ENCODE assay signal across 8 cellular contexts in the genomic region with DNA sequence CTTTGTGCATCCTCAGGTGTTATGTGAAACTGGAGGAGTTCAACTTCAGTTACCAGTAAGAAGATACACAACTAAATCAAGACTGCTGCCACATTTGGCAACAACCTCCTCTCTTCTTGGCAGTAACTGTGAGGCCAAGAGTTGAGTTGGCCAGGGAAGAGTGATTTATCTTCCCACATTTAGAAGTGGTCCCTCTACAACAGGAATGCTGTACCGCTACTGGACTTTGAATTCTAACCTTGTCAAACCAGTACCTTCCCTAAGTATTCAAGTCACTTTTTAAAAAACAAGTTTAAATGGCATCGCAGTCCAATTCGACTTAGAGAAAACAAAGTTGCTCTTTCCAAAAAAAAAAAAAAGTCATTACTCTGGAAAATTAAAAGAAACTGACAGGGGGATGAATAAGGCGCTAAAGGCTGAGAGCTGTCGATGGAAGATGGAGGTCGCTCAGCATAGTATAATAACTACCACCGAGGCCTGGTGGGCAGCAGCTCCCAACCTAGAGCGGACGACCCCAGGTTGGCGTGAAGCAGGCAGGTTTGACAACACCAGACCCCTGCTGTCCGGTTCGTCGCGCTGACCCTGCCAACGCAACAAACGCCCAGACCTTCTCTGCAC. TPM values are rescaled to one million over a fixed set of nuclear protein-coding genes. Genes with fewer than 3 reads are reported as not detected.
DNase-seq lines count a peak whose midpoint lies in the region; ATAC-seq, FAIRE-seq and TF ChIP-seq lines count a peak whose summit lies in the region.

No MANE protein-coding gene starts in this region.

- TF ChIP-seq CTCF in breast epithelium (IDR thresholded peaks at IDR 0.05) (no peak), kidney (IDR thresholded peaks at IDR 0.05; ENCODE audit: borderline replicate concordance, extremely low read depth, insufficient read depth) (no peak)

- H3K27ac ChIP-seq in breast epithelium (peak overlapping the region; percentile 96 to 98), kidney (ENCODE audit: low read depth in 2 of 2, low read length in 2 of 2) (peak overlapping the region; percentile 80 to 89)

- intact Hi-C loops in activated CD4-positive, alpha-beta T cell treated with anti-CD3 and anti-CD28 coated beads, Interleukin-2, amount 10 ng/mL, durations not matched to agents 24 days and 14 days (cut with micrococcal nuclease), result loop anchor here (1.0 to 5.0 kb wide), 5 partner anchors 15 to 343 kb away; a partner anchor contains a TSS
- intact Hi-C loops in breast epithelium (cut with DNase I; ENCODE audit: low total_unique reads) (loop anchor here (10.0 kb wide), 1 partner anchor 1131 kb away; no protein-coding TSS in a partner anchor), kidney (cut with DNase I) (no loop called here)

- no peaks in the 10 kb centered on the region for H3K36me3 ChIP-seq in breast epithelium
- no peaks in the 10 kb centered on the region for H3K36me3 ChIP-seq in kidney (ENCODE audit: control insufficient read depth in 1 of 2, insufficient read depth in 2 of 2, low read length in 2 of 2)

- peak overlapping the region; percentile 85 to 93 (median 85) for H3K4me3 ChIP-seq in breast epithelium
- H3K4me3 ChIP-seq in kidney (ENCODE audit: low read length in 2 of 2), result peak overlapping the region; percentile 86

- H3K9me3 ChIP-seq in breast epithelium, result no peaks in the 10 kb centered on the region
- H3K9me3 ChIP-seq in kidney (ENCODE audit: control insufficient read depth in 1 of 2, low read length in 2 of 2), result no peaks in the 10 kb centered on the region

- no peaks in the 10 kb centered on the region for H3K9me3 Mint-ChIP-seq in activated CD4-positive, alpha-beta T cell treated with anti-CD3 and anti-CD28 coated beads, Interleukin-2, amount 10 ng/mL, durations not matched to agents 24 days and 14 days
- H3K9me3 Mint-ChIP-seq in stimulated activated naive B cell treated with anti-CD40 and anti-IgM and Interleukin-4, amounts not matched to agents 10 μg/mL and 1 μg/mL and 100 μg/mL, for 72 hours, result no peaks in the 10 kb centered on the region

- peak overlapping the region; percentile 72 for H3K27ac Mint-ChIP-seq in activated CD4-positive, alpha-beta T cell treated with anti-CD3 and anti-CD28 coated beads, Interleukin-2, amount 10 ng/mL, durations not matched to agents 24 days and 14 days
- H3K27ac Mint-ChIP-seq in stimulated activated naive B cell treated with anti-CD40 and anti-IgM and Interleukin-4, amounts not matched to agents 10 μg/mL and 1 μg/mL and 100 μg/mL, for 72 hours, result peak overlapping the region; percentile 84

- DNase-seq in activated CD4-positive, alpha-beta T cell treated with anti-CD3 and anti-CD28 coated beads, Interleukin-2, amount 10 ng/mL, durations not matched to agents 24 days and 14 days, result no peak
- DNase-seq in activated CD4-positive, alpha-beta T cell treated with anti-CD3 and anti-CD28 coated beads, Interleukin-2, amount 50 U/mL, for 48 hours, result no peak
- DNase-seq in M059J (ENCODE audit: low read depth) (peak; percentile 67), breast epithelium (ENCODE audit: low spot score in 2 of 2) (peak in 1 of 2 donors; percentile 23), kidney (peak; percentile 77)
- DNase-seq in stimulated activated naive B cell treated with anti-CD40 and anti-IgM and Interleukin-4, amounts not matched to agents 10 μg/mL and 1 μg/mL and 100 μg/mL, for 72 hours, result no peak

- FAIRE-seq in kidney (lab: Jason Lieb, UNC), result no peak

- H3K9ac ChIP-seq in kidney (ENCODE audit: low read length in 2 of 2), result peak overlapping the region; percentile 89 to 91

- no peak for ATAC-seq in stimulated activated naive B cell treated with anti-CD40 and anti-IgM and Interleukin-4, amounts not matched to agents 10 μg/mL and 1 μg/mL and 100 μg/mL, for 72 hours (replicated peaks)
- ATAC-seq in GM19397 (IDR thresholded peaks at IDR 0.05; ENCODE audit: unreplicated experiment) (no peak), HG03354 (IDR thresholded peaks at IDR 0.05; ENCODE audit: poor library complexity, severe bottlenecking, unreplicated experiment) (no peak)

- H3K27me3 ChIP-seq in breast epithelium, result no peaks in the 10 kb centered on the region

- peak overlapping the region; percentile 91 for H3K4me3 Mint-ChIP-seq in activated CD4-positive, alpha-beta T cell treated with anti-CD3 and anti-CD28 coated beads, Interleukin-2, amount 10 ng/mL, durations not matched to agents 24 days and 14 days
- H3K4me3 Mint-ChIP-seq in stimulated activated naive B cell treated with anti-CD40 and anti-IgM and Interleukin-4, amounts not matched to agents 10 μg/mL and 1 μg/mL and 100 μg/mL, for 72 hours, result peak overlapping the region; percentile 86 to 94

- H3K27me3 Mint-ChIP-seq in activated CD4-positive, alpha-beta T cell treated with anti-CD3 and anti-CD28 coated beads, Interleukin-2, amount 10 ng/mL, durations not matched to agents 24 days and 14 days, result no peaks in the 10 kb centered on the region
- H3K27me3 Mint-ChIP-seq in stimulated activated naive B cell treated with anti-CD40 and anti-IgM and Interleukin-4, amounts not matched to agents 10 μg/mL and 1 μg/mL and 100 μg/mL, for 72 hours, result no peaks in the 10 kb centered on the region

- TF ChIP-seq POLR2A in breast epithelium (IDR thresholded peaks at IDR 0.05), result no peak

- H3K4me1 Mint-ChIP-seq in activated CD4-positive, alpha-beta T cell treated with anti-CD3 and anti-CD28 coated beads, Interleukin-2, amount 10 ng/mL, durations not matched to agents 24 days and 14 days, result peaks cover 51% of the 10 kb centered on the region
- H3K4me1 Mint-ChIP-seq in stimulated activated naive B cell treated with anti-CD40 and anti-IgM and Interleukin-4, amounts not matched to agents 10 μg/mL and 1 μg/mL and 100 μg/mL, for 72 hours, result peaks cover 20 to 63% of the 10 kb centered on the region in 2 donors

- H3K4me1 ChIP-seq in breast epithelium, result peaks cover 0 to 26% of the 10 kb centered on the region in 2 donors
- peaks cover 22 to 34% of the 10 kb centered on the region in 2 donors for H3K4me1 ChIP-seq in kidney (ENCODE audit: control insufficient read depth in 1 of 2, insufficient read depth in 1 of 2, low read depth in 1 of 2, low read length in 2 of 2)

- peaks cover 8% of the 10 kb centered on the region for H3K36me3 Mint-ChIP-seq in activated CD4-positive, alpha-beta T cell treated with anti-CD3 and anti-CD28 coated beads, Interleukin-2, amount 10 ng/mL, durations not matched to agents 24 days and 14 days (ENCODE audit: low read depth)
- peaks cover 8 to 15% of the 10 kb centered on the region in 2 donors for H3K36me3 Mint-ChIP-seq in stimulated activated naive B cell treated with anti-CD40 and anti-IgM and Interleukin-4, amounts not matched to agents 10 μg/mL and 1 μg/mL and 100 μg/mL, for 72 hours

RNA-seq across cellular contexts. Expression of a gene that starts 1.0 kb away (rescaled TPM):
- 12.9 and 16.6 TPM in 2 replicates for total RNA-seq in activated CD4-positive, alpha-beta T cell treated with anti-CD3 and anti-CD28 coated beads, Interleukin-2, amount 10 ng/mL, durations not matched to agents 24 days and 14 days
- 12.6 and 21.0 TPM in 2 replicates for total RNA-seq in M059J (2014; rRNA removed; shearing (Covaris generic))
- total RNA-seq in breast epithelium (100 to 1,000 TPM in 1 of 3 donors, 10 to 100 TPM in 2; 56.2 to 101 (median 69.8) TPM), kidney (39.5 TPM)
- 14.9 TPM for polyA plus RNA-seq in kidney (ENCODE audit: insufficient read depth, low read depth, low replicate concordance)

Comparison
In these comparisons a context has a peak if more than half of its experiments do, and no peak if none do; other contexts are left out.
1. DNase-seq: peak in M059J (single experiment) and kidney (single experiment); none in activated CD4-positive, alpha-beta T cell treated with anti-CD3 and anti-CD28 coated beads, Interleukin-2, amount 10 ng/mL, durations not matched to agents 24 days and 14 days (single experiment), activated CD4-positive, alpha-beta T cell treated with anti-CD3 and anti-CD28 coated beads, Interleukin-2, amount 50 U/mL, for 48 hours (0 of 2) and stimulated activated naive B cell treated with anti-CD40 and anti-IgM and Interleukin-4, amounts not matched to agents 10 μg/mL and 1 μg/mL and 100 μg/mL, for 72 hours (single experiment).